14 cellular contexts compared by ENCODE assay signal in the genomic region with DNA sequence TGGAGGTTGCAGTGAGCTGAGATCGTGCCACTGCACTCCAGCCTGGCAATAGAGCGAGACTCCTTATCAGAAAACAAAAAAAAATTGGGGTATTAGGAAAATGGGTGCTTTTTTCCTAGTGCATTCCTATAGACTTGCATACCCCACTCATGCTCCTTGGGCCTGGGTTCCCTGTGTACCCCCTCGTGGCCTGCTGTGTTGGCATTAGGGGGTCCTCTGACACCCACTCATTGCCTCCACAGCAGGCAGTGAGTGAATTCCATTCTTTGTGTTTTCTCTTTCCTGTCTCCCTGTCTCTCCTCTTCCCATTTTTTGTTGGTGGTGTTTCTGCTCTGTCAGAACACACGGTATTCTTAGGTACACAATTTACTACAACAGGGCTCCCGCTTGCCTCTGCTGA. TPM values are rescaled to one million over a fixed set of nuclear protein-coding genes. Genes with fewer than 3 reads are reported as not detected.
DNase-seq lines count a peak whose midpoint lies in the region; ATAC-seq and TF ChIP-seq lines count a peak whose summit lies in the region.
"Had no signal": no experiment of that assay in that cellular context is flagged by ENCODE, and none has a peak within 500 bp of the region (broad histone marks: within the 10 kb centered on the region; RNA-seq: fewer than 3 reads in every experiment).

No MANE protein-coding gene starts in this region.

- H3K27me3 ChIP-seq in heart right ventricle (no peaks in the 10 kb centered on the region), left lung (no peaks in the 10 kb centered on the region), subcutaneous abdominal adipose tissue (ENCODE audit: control insufficient read depth in 5 of 5, insufficient read depth in 4 of 5, low read length in 5 of 5) (no peaks in the 10 kb centered on the region)
- H3K27me3 ChIP-seq: MG63 had no signal

- no peaks in the 10 kb centered on the region for H3K9me3 Mint-ChIP-seq in activated naive CD8-positive, alpha-beta T cell treated with anti-CD3 and anti-CD28 coated beads, Interleukin-2, amount 10 ng/mL, durations not matched to agents 7 days and 5 days
- H3K9me3 Mint-ChIP-seq: endodermal cell had no signal

- no peak overlapping the region for H3K27ac Mint-ChIP-seq in activated naive CD8-positive, alpha-beta T cell treated with anti-CD3 and anti-CD28 coated beads, Interleukin-2, amount 10 ng/mL, durations not matched to agents 7 days and 5 days
- H3K27ac Mint-ChIP-seq: endodermal cell had no signal

- peaks cover 18% of the 10 kb centered on the region for H3K36me3 Mint-ChIP-seq in activated naive CD8-positive, alpha-beta T cell treated with anti-CD3 and anti-CD28 coated beads, Interleukin-2, amount 10 ng/mL, durations not matched to agents 7 days and 5 days

- H3K9ac ChIP-seq in subcutaneous abdominal adipose tissue (ENCODE audit: low read length in 5 of 5) = no peak overlapping the region

- peaks cover 13% of the 10 kb centered on the region for H3K4me1 Mint-ChIP-seq in activated naive CD8-positive, alpha-beta T cell treated with anti-CD3 and anti-CD28 coated beads, Interleukin-2, amount 10 ng/mL, durations not matched to agents 7 days and 5 days
- H3K4me1 Mint-ChIP-seq: endodermal cell had no signal

- no peaks in the 10 kb centered on the region for H3K9me3 ChIP-seq in heart right ventricle
- no peaks in the 10 kb centered on the region for H3K9me3 ChIP-seq in left lung
- no peaks in the 10 kb centered on the region for H3K9me3 ChIP-seq in subcutaneous abdominal adipose tissue (ENCODE audit: control insufficient read depth in 5 of 5, low read length in 5 of 5)
- H3K9me3 ChIP-seq: MG63 had no signal

- H3K4me1 ChIP-seq in heart right ventricle (peaks cover 10 to 32% (median 26%) of the 10 kb centered on the region in 9 donors), left lung (peaks cover 13 to 32% of the 10 kb centered on the region in 2 donors), subcutaneous abdominal adipose tissue (ENCODE audit: control insufficient read depth in 5 of 5, insufficient read depth in 5 of 5, low read length in 5 of 5) (peaks cover 4 to 26% (median 18%) of the 10 kb centered on the region in 5 donors)

- TF ChIP-seq CTCF in heart right ventricle (IDR thresholded peaks at IDR 0.05) (no peak), left lung (IDR thresholded peaks at IDR 0.05) (no peak)

- WGBS in heart right ventricle, 2 donors = 85 to 89% methylated on average over 5 of the region's 5 CpGs

- H3K4me3 ChIP-seq in heart right ventricle (no peak overlapping the region), left lung (no peak overlapping the region), subcutaneous abdominal adipose tissue (ENCODE audit: low read depth in 1 of 5, low read length in 5 of 5) (no peak overlapping the region)
- H3K4me3 ChIP-seq: MG63 had no signal

- no peaks in the 10 kb centered on the region for H3K27me3 Mint-ChIP-seq in activated naive CD8-positive, alpha-beta T cell treated with anti-CD3 and anti-CD28 coated beads, Interleukin-2, amount 10 ng/mL, durations not matched to agents 7 days and 5 days

- DNase-seq in heart right ventricle (no peak), left cardiac atrium (no peak), left lung (no peak), EL (no peak), NCI-H2227 (lab: John Stamatoyannopoulos, UW; ENCODE audit: unreplicated experiment) (no peak), foreskin melanocyte (no peak)
- DNase-seq in activated naive CD8-positive, alpha-beta T cell treated with anti-CD3 and anti-CD28 coated beads, Interleukin-2, amount 10 ng/mL, durations not matched to agents 7 days and 5 days = peak; percentile 16
- DNase-seq: amygdala, DND-41, endodermal cell, mesendoderm, MG63 had no signal

- POLR2A ChIA-PET in activated naive CD8-positive, alpha-beta T cell treated with anti-CD3 and anti-CD28 coated beads, Interleukin-2, amount 10 ng/mL, durations not matched to agents 7 days and 5 days (lab: Charles Lee) = no interaction called here

- peak overlapping the region; percentile 38 to 90 (median 71) for H3K27ac ChIP-seq in heart right ventricle
- peak overlapping the region; percentile 59 to 63 for H3K27ac ChIP-seq in left lung
- peak overlapping the region; percentile 56 for H3K27ac ChIP-seq in subcutaneous abdominal adipose tissue (ENCODE audit: low read depth, low read length)

- H3K4me3 Mint-ChIP-seq in activated naive CD8-positive, alpha-beta T cell treated with anti-CD3 and anti-CD28 coated beads, Interleukin-2, amount 10 ng/mL, durations not matched to agents 7 days and 5 days = peak overlapping the region; percentile 13
- H3K4me3 Mint-ChIP-seq: endodermal cell had no signal

- H3K36me3 ChIP-seq in heart right ventricle = peaks cover 0 to 63% (median 17%) of the 10 kb centered on the region in 9 donors
- H3K36me3 ChIP-seq in left lung = peaks cover 0 to 34% of the 10 kb centered on the region in 2 donors
- H3K36me3 ChIP-seq in subcutaneous abdominal adipose tissue (ENCODE audit: control insufficient read depth in 5 of 5, insufficient read depth in 5 of 5, low read length in 5 of 5) = peaks cover 0 to 28% (median 17%) of the 10 kb centered on the region in 5 donors

- ATAC-seq in heart right ventricle (no peak), left cardiac atrium (no peak), left lung (no peak)
- no peak for ATAC-seq in activated naive CD8-positive, alpha-beta T cell treated with anti-CD3 and anti-CD28 coated beads, Interleukin-2, amount 10 ng/mL, durations not matched to agents 7 days and 5 days (ENCODE audit: low read depth)
- ATAC-seq: SK-N-SH treated with all-trans-retinoic acid at 6 μM for 48 hours had no signal

- intact Hi-C loops in heart right ventricle (cut with DNase I) = no loop called here
- intact Hi-C loops in left cardiac atrium (cut with DNase I) = no loop called here
- intact Hi-C loops in left lung (cut with DNase I) = no loop called here

RNA-seq across cellular contexts. Expression of gene TNIP2, which starts 42.8 kb away (rescaled TPM):
- total RNA-seq in heart right ventricle (10 to 100 TPM; 12.6 to 33.7 (median 14.5) TPM), left cardiac atrium (10 to 100 TPM; 23.2 to 31.4 TPM), left lung (10 to 100 TPM; 32.9 to 46.5 TPM)
- polyA plus RNA-seq in heart right ventricle = 10 to 100 TPM; 25.8 to 33.6 TPM
- 10 to 100 TPM; 47.0 to 50.0 TPM for total RNA-seq in activated naive CD8-positive, alpha-beta T cell treated with anti-CD3 and anti-CD28 coated beads, Interleukin-2, amount 10 ng/mL, durations not matched to agents 7 days and 5 days
